Comparison of ENCODE assay signal across 8 cellular contexts in the genomic region with DNA sequence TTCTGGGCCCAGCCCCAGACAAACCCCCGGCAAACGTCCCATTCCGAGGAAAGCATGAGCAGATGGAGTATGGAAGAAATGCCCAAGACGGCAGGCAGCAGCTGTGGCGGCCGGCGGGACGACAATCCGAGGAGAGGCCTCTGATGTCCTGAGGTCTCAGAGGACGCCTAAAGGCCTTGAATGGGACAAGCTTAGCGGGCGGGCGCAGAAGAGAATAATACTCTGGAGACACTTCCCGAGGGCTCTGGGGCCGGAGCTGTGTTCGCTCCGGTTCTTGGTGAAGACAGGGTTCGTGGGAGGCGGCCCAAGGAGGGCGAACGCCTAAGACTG. TPM values are rescaled to one million over a fixed set of nuclear protein-coding genes. Genes with fewer than 3 reads are reported as not detected.
DNase-seq lines count a peak whose midpoint lies in the region; ATAC-seq, FAIRE-seq and TF ChIP-seq lines count a peak whose summit lies in the region.

No MANE protein-coding gene starts in this region.

- H2AFZ ChIP-seq in H1 (ENCODE audit: low read length): no peak overlapping the region
- H2AFZ ChIP-seq in neural progenitor cell (replicated peaks): peak overlapping the region; percentile 87

- no peak overlapping the region for H2BK15ac ChIP-seq in H1 (ENCODE audit: low read length)

- H3K27me3 ChIP-seq in CD4-positive, alpha-beta T cell (ENCODE audit: control insufficient read depth, insufficient read depth, low read length): no peaks in the 10 kb centered on the region
- no peaks in the 10 kb centered on the region for H3K27me3 ChIP-seq in NT2/D1 (ENCODE audit: insufficient read depth, insufficient read length)
- H3K27me3 ChIP-seq in H1 (replicated peaks in 1 of 4; ENCODE audit: control insufficient read depth in 3 of 4, extremely low read depth in 1 of 4, insufficient read depth in 3 of 4, low read length in 3 of 4): no peaks in the 10 kb centered on the region
- H3K27me3 ChIP-seq in neural progenitor cell: no peaks in the 10 kb centered on the region

- H4K5ac ChIP-seq in H1 (ENCODE audit: insufficient read length, low read depth, low read length): peak overlapping the region; percentile 32

- peak overlapping the region; percentile 91 for H3K56ac ChIP-seq in H1 (replicated peaks; ENCODE audit: insufficient read length, low read depth, low read length)

- no peak overlapping the region for H3K23ac ChIP-seq in H1 (ENCODE audit: insufficient read length)

- no peaks in the 10 kb centered on the region for H3K9me3 ChIP-seq in CD4-positive, alpha-beta T cell (ENCODE audit: control insufficient read depth, low read length)
- H3K9me3 ChIP-seq in NT2/D1 (ENCODE audit: insufficient read depth, low read length) (no peaks in the 10 kb centered on the region), H1 (ENCODE audit: insufficient read depth in 2 of 2, low read depth in 1 of 2, low read length in 1 of 2) (no peaks in the 10 kb centered on the region), neural progenitor cell (ENCODE audit: low read depth) (no peaks in the 10 kb centered on the region)

- no peak for TF ChIP-seq EP300 in H1 (IDR thresholded peaks at IDR 0.05; ENCODE audit: borderline replicate concordance in 1 of 2, low read depth in 2 of 2, low read length in 2 of 2)

- H4K8ac ChIP-seq in H1 (ENCODE audit: extremely low read depth, insufficient read depth, low read length): no peak overlapping the region; the same call in 1 of the 2 replicates

- H2BK20ac ChIP-seq in H1 (ENCODE audit: low read length): no peak overlapping the region

- no peak overlapping the region for H3K14ac ChIP-seq in H1 (ENCODE audit: insufficient read length)

- H3K4ac ChIP-seq in H1 (replicated peaks; ENCODE audit: insufficient read length, low read depth, low read length): peak overlapping the region; percentile 73

- CTCF ChIA-PET in CD4-positive, alpha-beta T cell (lab: Charles Lee): interaction anchor here (1.0 to 1.5 kb wide), 6 partner anchors 18 to 184 kb away, joined by 3 to 9 read pairs (median 4); a partner anchor contains a TSS
- CTCF ChIA-PET in H1 (lab: Charles Lee; ENCODE audit: partially characterized antibody): interaction anchor here (0.8 to 1.5 kb wide), 8 partner anchors 10 to 246 kb away, joined by 3 to 6 read pairs (median 3); a partner anchor contains a TSS

- no peak overlapping the region for H2AK5ac ChIP-seq in H1 (ENCODE audit: low read depth, low read length)

- intact Hi-C loops in CD4-positive, alpha-beta T cell (cut with DNase I, micrococcal nuclease): loop anchor here (1.0 to 5.0 kb wide), 4 partner anchors 18 to 143 kb away; a partner anchor contains a TSS

- DNase-seq in CD4-positive, alpha-beta T cell: peak in 1 of 10 experiments; percentile 12
- DNase-seq in NT2/D1 (ENCODE audit: low read depth, low spot score): no peak
- no peak for DNase-seq in H1 (ENCODE audit: low read depth in 1 of 2, low spot score in 2 of 2)
- DNase-seq in neural progenitor cell (ENCODE audit: low spot score): no peak

- no peak for TF ChIP-seq CTCF in CD4-positive, alpha-beta T cell (IDR thresholded peaks at IDR 0.05)
- TF ChIP-seq CTCF in H1 (IDR thresholded peaks at IDR 0.05; ENCODE audit: control extremely low read depth in 1 of 3, insufficient read depth in 1 of 3, low read depth in 1 of 3, low read length in 3 of 3) (no peak), neural progenitor cell (IDR thresholded peaks at IDR 0.05) (no peak)

- peak overlapping the region; percentile 95 for H3K4me3 Mint-ChIP-seq in CD4-positive, alpha-beta T cell
- peak overlapping the region; percentile 96 for H3K4me3 Mint-ChIP-seq in neural progenitor cell

- 18% methylated on average over 21 of the region's 21 CpGs; no CpG with 5 or more reads in 1 of the 2 experiments for WGBS in H1 (ENCODE audit: extremely low coverage in 1 of 2, insufficient coverage in 1 of 2, insufficient read length in 1 of 2, insufficient replicate concordance in 2 of 2, low coverage in 1 of 2, low lambda C conversion rate in 2 of 2, missing lambda C conversion rate in 1 of 2), 2 experiments

- ATAC-seq in CD4-positive, alpha-beta T cell (ENCODE audit: poor library complexity): no peak
- no peak for ATAC-seq in HG03025 (IDR thresholded peaks at IDR 0.05; ENCODE audit: low FRiP score, unreplicated experiment)
- ATAC-seq in HG03354 (IDR thresholded peaks at IDR 0.05; ENCODE audit: poor library complexity, severe bottlenecking, unreplicated experiment): no peak
- ATAC-seq in GM18873 (IDR thresholded peaks at IDR 0.05; ENCODE audit: low FRiP score, unreplicated experiment): no peak
- ATAC-seq in GM18870 (IDR thresholded peaks at IDR 0.05; ENCODE audit: unreplicated experiment): no peak

- H2BK120ac ChIP-seq in H1 (replicated peaks; ENCODE audit: low read depth, low read length): no peak overlapping the region

- POLR2A ChIA-PET in CD4-positive, alpha-beta T cell (lab: Charles Lee): interaction anchor here (0.7 to 3.3 kb wide), 15 partner anchors 9 to 572 kb away, joined by 3 to 41 read pairs (median 5); a partner anchor contains a TSS
- POLR2A ChIA-PET in H1 (lab: Charles Lee; ENCODE audit: partially characterized antibody): interaction anchor here (0.5 to 6.8 kb wide), 15 partner anchors 9 to 242 kb away, joined by 3 to 60 read pairs (median 11); a partner anchor contains a TSS

- H3K9ac ChIP-seq in NT2/D1 (ENCODE audit: insufficient read length, low read depth) (peak overlapping the region; percentile 80), H1 (replicated peaks in 1 of 4; ENCODE audit: extremely low read depth in 1 of 4, low read depth in 3 of 4, low read length in 3 of 4) (peak overlapping the region in 3 of 4 experiments; percentile 26 to 77 (median 72); a peak in 6 of 7 replicates), neural progenitor cell (peak overlapping the region; percentile 54)

- no peak overlapping the region for H2BK12ac ChIP-seq in H1 (ENCODE audit: low read depth, low read length)

- H3K4me2 ChIP-seq in H1 (ENCODE audit: insufficient read depth in 1 of 2, low read depth in 2 of 2, low read length in 2 of 2): peak overlapping the region; percentile 71 to 93
- peak overlapping the region; percentile 82 for H3K4me2 ChIP-seq in neural progenitor cell

- TF ChIP-seq RAD21 in H1 (IDR thresholded peaks at IDR 0.05 in 1 of 2, conservative IDR thresholded peaks at IDR 0.05 in 1 of 2; ENCODE audit: low read depth in 2 of 2, low read length in 2 of 2): no peak

- peaks cover 42% of the 10 kb centered on the region for H3K4me1 Mint-ChIP-seq in CD4-positive, alpha-beta T cell (ENCODE audit: low read depth)
- H3K4me1 Mint-ChIP-seq in neural progenitor cell: peaks cover 18% of the 10 kb centered on the region

- peak overlapping the region; percentile 85 for H3K27ac Mint-ChIP-seq in CD4-positive, alpha-beta T cell
- peak overlapping the region; percentile 90 for H3K27ac Mint-ChIP-seq in neural progenitor cell

- H2BK5ac ChIP-seq in H1 (ENCODE audit: low read depth, low read length): peak overlapping the region; percentile 9; the same call in 1 of the 2 replicates

- H3K4me3 ChIP-seq in NT2/D1 (ENCODE audit: insufficient read length, low read depth) (peak overlapping the region; percentile 40), H1 (ENCODE audit: extremely low read depth in 1 of 4, insufficient read depth in 2 of 4, low read depth in 3 of 4, low read length in 4 of 4) (peak overlapping the region; percentile 43 to 92 (median 88)), neural progenitor cell (peak overlapping the region; percentile 64)

- H4K91ac ChIP-seq in H1 (replicated peaks; ENCODE audit: insufficient read length, low read length): no peak overlapping the region

- H3K23me2 ChIP-seq in H1 (ENCODE audit: low read depth, low read length): peaks cover 6% of the 10 kb centered on the region

- H3K18ac ChIP-seq in H1 (ENCODE audit: extremely low read depth, low read length): peak overlapping the region; percentile 76; the same call in 1 of the 2 replicates

- H3K4me1 ChIP-seq in NT2/D1 (ENCODE audit: insufficient read depth, insufficient read length) (no peaks in the 10 kb centered on the region), H1 (replicated peaks in 1 of 4; ENCODE audit: control insufficient read depth in 3 of 4, insufficient read depth in 4 of 4, low read length in 3 of 4) (peaks cover 0 to 9% (median 6%) of the 10 kb centered on the region in 4 experiments; a peak in 4 of 7 replicates), neural progenitor cell (peaks cover 4% of the 10 kb centered on the region)

- peaks cover 27% of the 10 kb centered on the region for H3F3A ChIP-seq in neural progenitor cell (ENCODE audit: low read depth)

- TF ChIP-seq POLR2A in H1 (IDR thresholded peaks at IDR 0.05; ENCODE audit: control extremely low read depth in 1 of 2, low read depth in 2 of 2, low read length in 2 of 2): no peak

- peaks cover 0 to 2% of the 10 kb centered on the region in 2 experiments for H4K20me1 ChIP-seq in H1 (replicated peaks in 1 of 2; ENCODE audit: control insufficient read depth in 1 of 2, insufficient read depth in 2 of 2, low read length in 2 of 2)
- no peaks in the 10 kb centered on the region for H4K20me1 ChIP-seq in neural progenitor cell (ENCODE audit: low read depth)

- H3K79me1 ChIP-seq in H1 (ENCODE audit: low read depth, low read length): peaks cover 7% of the 10 kb centered on the region

- H3K36me3 ChIP-seq in NT2/D1 (ENCODE audit: insufficient read depth, insufficient read length, low read length) (peaks cover 74% of the 10 kb centered on the region), H1 (ENCODE audit: control insufficient read depth in 2 of 4, insufficient read depth in 4 of 4, low read length in 3 of 4) (peaks cover 20 to 66% (median 52%) of the 10 kb centered on the region in 4 experiments; a peak in 7 of 8 replicates), neural progenitor cell (no peaks in the 10 kb centered on the region)

- FAIRE-seq in H1 (lab: Jason Lieb, UNC): no peak

- no peaks in the 10 kb centered on the region for H3K27me3 Mint-ChIP-seq in CD4-positive, alpha-beta T cell
- H3K27me3 Mint-ChIP-seq in neural progenitor cell (ENCODE audit: insufficient read depth, low read depth): peaks cover 2% of the 10 kb centered on the region

- H3K9me3 Mint-ChIP-seq in CD4-positive, alpha-beta T cell: no peaks in the 10 kb centered on the region
- no peaks in the 10 kb centered on the region for H3K9me3 Mint-ChIP-seq in neural progenitor cell

- H3K79me2 ChIP-seq in H1 (ENCODE audit: control insufficient read depth in 1 of 2, insufficient read depth in 2 of 2, low read length in 2 of 2): peaks cover 0 to 11% of the 10 kb centered on the region in 2 experiments; a peak in 2 of 4 replicates
- H3K79me2 ChIP-seq in neural progenitor cell (ENCODE audit: low read depth): peaks cover 16% of the 10 kb centered on the region

- peaks cover 77% of the 10 kb centered on the region for H3K36me3 Mint-ChIP-seq in CD4-positive, alpha-beta T cell (ENCODE audit: low read depth)
- H3K36me3 Mint-ChIP-seq in neural progenitor cell: peaks cover 34% of the 10 kb centered on the region

- peak overlapping the region; percentile 69 for H3K27ac ChIP-seq in CD4-positive, alpha-beta T cell (ENCODE audit: low read depth, low read length)
- H3K27ac ChIP-seq in H1 (ENCODE audit: low read depth, low read length): peak overlapping the region; percentile 56
- H3K27ac ChIP-seq in neural progenitor cell: peak overlapping the region; percentile 93

RNA-seq across cellular contexts. Expression of a gene that starts 0.5 kb away (rescaled TPM):
- total RNA-seq in CD4-positive, alpha-beta T cell: 1 to 10 TPM; 7.1 to 8.9 TPM
- 29.6 and 31.2 TPM in 2 replicates for total RNA-seq in H1 (2021; fragmentation: NEBNext Ultra II Directional; extraction: Animal tissue kit (Norgen Biotek cat#: 25700))
- 46.8 and 58.1 TPM in 2 replicates for polyA plus RNA-seq in H1 (2011; rRNA removed)
- 43.7 TPM for polyA plus RNA-seq in H1 (2011; cell fraction: cytosol; rRNA removed)
- polyA plus RNA-seq in H1 (2011; cell fraction: nucleus; rRNA removed): 68.1 TPM
- 27.5 to 32.7 TPM (median 30.0 TPM) in 4 replicates for polyA plus RNA-seq in H1 (2012, experiment 1 of 2)
- 32.6 TPM for polyA plus RNA-seq in H1 (2012, experiment 2 of 2)
- polyA plus RNA-seq in H1 (2013, experiment 1 of 2): 35.1 TPM
- polyA plus RNA-seq in H1 (2013, experiment 2 of 2): 33.4 TPM
- 75.8 and 82.3 TPM in 2 replicates for polyA minus RNA-seq in H1 (2011; rRNA and poly(A)+ RNA removed)
- polyA minus RNA-seq in H1 (2011; cell fraction: cytosol; rRNA and poly(A)+ RNA removed): 31.4 TPM
- polyA minus RNA-seq in H1 (2011; cell fraction: nucleus; rRNA and poly(A)+ RNA removed): 70.6 TPM
- total RNA-seq in neural progenitor cell (ENCODE audit: low replicate concordance): 15.8 and 33.8 TPM in 2 replicates

RNA-seq across cellular contexts. Expression of a gene that starts 17.8 kb away (rescaled TPM):
- total RNA-seq in CD4-positive, alpha-beta T cell: 10 to 100 TPM; 23.7 to 25.6 TPM
- total RNA-seq in H1 (2021; fragmentation: NEBNext Ultra II Directional; extraction: Animal tissue kit (Norgen Biotek cat#: 25700)): 21.7 and 27.7 TPM in 2 replicates
- 11.3 and 16.3 TPM in 2 replicates for polyA plus RNA-seq in H1 (2011; rRNA removed)
- polyA plus RNA-seq in H1 (2011; cell fraction: cytosol; rRNA removed): 16.2 TPM
- polyA plus RNA-seq in H1 (2011; cell fraction: nucleus; rRNA removed): 39.8 TPM
- 14.0 to 20.6 TPM (median 19.7 TPM) in 4 replicates for polyA plus RNA-seq in H1 (2012, experiment 1 of 2)
- polyA plus RNA-seq in H1 (2012, experiment 2 of 2): 9.8 TPM
- 12.4 TPM for polyA plus RNA-seq in H1 (2013, experiment 1 of 2)
- polyA plus RNA-seq in H1 (2013, experiment 2 of 2): 11.0 TPM
- polyA minus RNA-seq in H1 (2011; rRNA and poly(A)+ RNA removed): 13.9 and 19.8 TPM in 2 replicates
- 16.2 TPM for polyA minus RNA-seq in H1 (2011; cell fraction: cytosol; rRNA and poly(A)+ RNA removed)
- 21.4 TPM for polyA minus RNA-seq in H1 (2011; cell fraction: nucleus; rRNA and poly(A)+ RNA removed)
- 12.1 and 17.5 TPM in 2 replicates for total RNA-seq in neural progenitor cell (ENCODE audit: low replicate concordance)

RNA-seq across cellular contexts. Expression of a gene that starts 20.4 kb away (rescaled TPM):
- 1 to 10 TPM in 1 of 2 experiments, under 1 TPM in 1; 0.74 to 1.1 TPM for total RNA-seq in CD4-positive, alpha-beta T cell
- total RNA-seq in H1 (2021; fragmentation: NEBNext Ultra II Directional; extraction: Animal tissue kit (Norgen Biotek cat#: 25700)): 4.8 and 4.9 TPM in 2 replicates
- polyA plus RNA-seq in H1 (2011; rRNA removed): 5.1 and 5.3 TPM in 2 replicates
- polyA plus RNA-seq in H1 (2011; cell fraction: cytosol; rRNA removed): 7.3 TPM
- polyA plus RNA-seq in H1 (2011; cell fraction: nucleus; rRNA removed): 8.2 TPM
- polyA plus RNA-seq in H1 (2012, experiment 1 of 2): 4.7 to 7.7 TPM (median 5.8 TPM) in 4 replicates
- 7.0 TPM for polyA plus RNA-seq in H1 (2012, experiment 2 of 2)
- 4.5 TPM for polyA plus RNA-seq in H1 (2013, experiment 1 of 2)
- polyA plus RNA-seq in H1 (2013, experiment 2 of 2): 4.5 TPM
- 2.3 and 3.1 TPM in 2 replicates for polyA minus RNA-seq in H1 (2011; rRNA and poly(A)+ RNA removed)
- 2.9 TPM for polyA minus RNA-seq in H1 (2011; cell fraction: cytosol; rRNA and poly(A)+ RNA removed)
- 5.8 TPM for polyA minus RNA-seq in H1 (2011; cell fraction: nucleus; rRNA and poly(A)+ RNA removed)
- total RNA-seq in neural progenitor cell (ENCODE audit: low replicate concordance): 24.9 and 32.4 TPM in 2 replicates

RNA-seq across cellular contexts. Expression of a gene that starts 43.0 kb away (rescaled TPM):
- total RNA-seq in CD4-positive, alpha-beta T cell: 10 to 100 TPM; 14.7 to 16.5 TPM
- 50.3 and 55.2 TPM in 2 replicates for total RNA-seq in H1 (2021; fragmentation: NEBNext Ultra II Directional; extraction: Animal tissue kit (Norgen Biotek cat#: 25700))
- 43.4 and 51.2 TPM in 2 replicates for polyA plus RNA-seq in H1 (2011; rRNA removed)
- 45.7 TPM for polyA plus RNA-seq in H1 (2011; cell fraction: cytosol; rRNA removed)
- polyA plus RNA-seq in H1 (2011; cell fraction: nucleus; rRNA removed): 57.8 TPM
- polyA plus RNA-seq in H1 (2012, experiment 1 of 2): 37.4 to 51.1 TPM (median 48.0 TPM) in 4 replicates
- 61.3 TPM for polyA plus RNA-seq in H1 (2012, experiment 2 of 2)
- polyA plus RNA-seq in H1 (2013, experiment 1 of 2): 38.5 TPM
- 39.6 TPM for polyA plus RNA-seq in H1 (2013, experiment 2 of 2)
- 19.6 and 23.4 TPM in 2 replicates for polyA minus RNA-seq in H1 (2011; rRNA and poly(A)+ RNA removed)
- polyA minus RNA-seq in H1 (2011; cell fraction: cytosol; rRNA and poly(A)+ RNA removed): 26.8 TPM
- 22.5 TPM for polyA minus RNA-seq in H1 (2011; cell fraction: nucleus; rRNA and poly(A)+ RNA removed)
- 50.8 and 86.3 TPM in 2 replicates for total RNA-seq in neural progenitor cell (ENCODE audit: low replicate concordance)

RNA-seq across cellular contexts. Expression of a gene that starts 43.6 kb away (rescaled TPM):
- 10 to 100 TPM; 88.7 to 91.3 TPM for total RNA-seq in CD4-positive, alpha-beta T cell
- total RNA-seq in H1 (2021; fragmentation: NEBNext Ultra II Directional; extraction: Animal tissue kit (Norgen Biotek cat#: 25700)): 153 and 154 TPM in 2 replicates
- 108 and 138 TPM in 2 replicates for polyA plus RNA-seq in H1 (2011; rRNA removed)
- 123 TPM for polyA plus RNA-seq in H1 (2011; cell fraction: cytosol; rRNA removed)
- 57.4 TPM for polyA plus RNA-seq in H1 (2011; cell fraction: nucleus; rRNA removed)
- 147 to 182 TPM (median 160 TPM) in 4 replicates for polyA plus RNA-seq in H1 (2012, experiment 1 of 2)
- 285 TPM for polyA plus RNA-seq in H1 (2012, experiment 2 of 2)
- 80.2 TPM for polyA plus RNA-seq in H1 (2013, experiment 1 of 2)
- polyA plus RNA-seq in H1 (2013, experiment 2 of 2): 79.8 TPM
- 107 and 117 TPM in 2 replicates for polyA minus RNA-seq in H1 (2011; rRNA and poly(A)+ RNA removed)
- polyA minus RNA-seq in H1 (2011; cell fraction: cytosol; rRNA and poly(A)+ RNA removed): 126 TPM
- 71.0 TPM for polyA minus RNA-seq in H1 (2011; cell fraction: nucleus; rRNA and poly(A)+ RNA removed)
- 126 and 146 TPM in 2 replicates for total RNA-seq in neural progenitor cell (ENCODE audit: low replicate concordance)
